ENCODE assay signal across 15 cellular contexts in the genomic region with DNA sequence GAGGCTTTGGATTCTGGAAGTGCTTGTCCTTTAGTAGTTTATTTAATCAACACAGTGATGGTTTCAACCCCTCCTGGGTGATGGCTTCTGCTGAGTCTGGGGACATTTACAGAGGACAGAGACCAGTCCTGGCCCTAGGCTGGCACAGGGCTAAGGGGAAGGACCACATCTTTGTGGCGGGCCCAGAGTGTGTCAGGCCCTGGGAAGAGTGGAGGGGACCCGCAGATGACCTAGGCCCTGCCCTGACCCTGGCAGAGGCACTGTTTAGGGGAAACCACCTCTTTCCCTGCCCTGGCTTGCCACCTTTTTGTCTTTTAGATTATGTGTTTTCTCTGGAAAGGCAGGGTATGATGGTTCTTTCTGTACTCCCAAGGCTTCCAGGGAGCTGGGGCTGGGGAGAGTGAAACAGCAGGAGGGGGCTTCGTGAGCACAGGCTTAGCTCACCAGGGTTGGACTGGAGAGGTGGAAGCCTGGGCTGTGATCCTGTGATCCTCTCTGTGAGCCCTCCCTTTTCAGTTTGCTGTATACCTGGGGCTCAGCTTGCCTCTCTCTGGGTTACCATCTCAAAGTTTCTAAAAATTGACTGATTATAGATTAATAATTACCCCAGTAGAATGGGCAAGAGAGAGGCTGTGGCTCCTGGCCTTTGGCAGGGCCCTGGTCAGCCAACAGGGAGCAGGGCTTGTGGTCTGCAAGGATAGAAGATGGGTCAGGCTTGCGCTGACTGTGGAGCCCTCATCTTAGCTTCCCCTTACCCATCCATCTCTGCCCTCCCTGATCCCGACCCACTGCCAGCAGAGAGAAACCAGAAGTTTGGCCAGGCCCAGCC. TPM values are rescaled to one million over a fixed set of nuclear protein-coding genes. Genes with fewer than 3 reads are reported as not detected.
A peak's percentile ranks its signal among the peaks of the same experiment; 100 is the strongest.
DNase-seq lines count a peak whose midpoint lies in the region; ATAC-seq, FAIRE-seq and TF ChIP-seq lines count a peak whose summit lies in the region.
"Had no signal": no experiment of that assay in that cellular context is flagged by ENCODE, and none has a peak within 500 bp of the region (broad histone marks: within the 10 kb centered on the region; RNA-seq: fewer than 3 reads in every experiment).

No MANE protein-coding gene starts in this region.

- H3K4me3 Mint-ChIP-seq in activated T-helper 1 cell treated with anti-CD3 and anti-CD28 coated beads, Interleukin-12 subunit alpha, Interleukin-12 subunit beta, Interleukin-2, Interleukin-4 antibody, amounts not matched to agents 30 ng/mL and 10 ng/mL and 1 ng/mL, durations not matched to agents 14 hours and 24 hours and 36 hours = no peak overlapping the region
- H3K4me3 Mint-ChIP-seq in natural killer cell treated with Interleukin-12 subunit alpha and Interleukin-12 subunit beta and Interleukin-15 and Interleukin-18, amount 100 ng/mL, for 72 hours = no peak overlapping the region
- H3K4me3 Mint-ChIP-seq: activated CD8-positive, alpha-beta T cell treated with anti-CD3 and anti-CD28 coated beads, Interleukin-2, amount 10 ng/mL, durations not matched to agents 7 days and 5 days; activated naive CD8-positive, alpha-beta T cell; stimulated activated naive CD8-positive, alpha-beta T cell treated with anti-CD3 and anti-CD28 coated beads, Interleukin-15, amount 100 ng/mL, for 72 hours; T-helper 2 cell treated with Interferon-gamma antibody and Interleukin-4, amounts not matched to agents 5 μg/mL and 100 μg/mL, for 36 hours had no signal

- no peak for TF ChIP-seq CTCF in gastrocnemius medialis (IDR thresholded peaks at IDR 0.05 in 4 of 5, conservative IDR thresholded peaks at IDR 0.05 in 1 of 5)

- in situ Hi-C loops in gastrocnemius medialis (cut with MboI; ENCODE audit: low sequenced_read_pairs in 4 of 4) = no loop called here

- ATAC-seq in gastrocnemius medialis = no peak
- no peak for ATAC-seq in natural killer cell treated with Interleukin-12 subunit alpha and Interleukin-12 subunit beta and Interleukin-15 and Interleukin-18, amount 100 ng/mL, for 72 hours
- no peak for ATAC-seq in GM21381 (IDR thresholded peaks at IDR 0.05; ENCODE audit: unreplicated experiment)
- ATAC-seq: activated CD8-positive, alpha-beta T cell treated with anti-CD3 and anti-CD28 coated beads, Interleukin-2, amount 10 ng/mL, durations not matched to agents 7 days and 5 days; stimulated activated naive CD8-positive, alpha-beta T cell treated with anti-CD3 and anti-CD28 coated beads, Interleukin-15, amount 100 ng/mL, for 72 hours had no signal

- H3K27ac ChIP-seq in SK-N-MC = peak overlapping the region; percentile 6; the same call in 1 of the 2 replicates
- H3K27ac ChIP-seq in layer of hippocampus (ENCODE audit: low read depth, low read length) = peak overlapping the region; percentile 14
- H3K27ac ChIP-seq in gastrocnemius medialis = peak overlapping the region; percentile 96 to 100 (median 100)

- H3K4me1 Mint-ChIP-seq in activated T-helper 1 cell treated with anti-CD3 and anti-CD28 coated beads, Interleukin-12 subunit alpha, Interleukin-12 subunit beta, Interleukin-2, Interleukin-4 antibody, amounts not matched to agents 30 ng/mL and 10 ng/mL and 1 ng/mL, durations not matched to agents 14 hours and 24 hours and 36 hours (ENCODE audit: low read depth) = no peaks in the 10 kb centered on the region
- H3K4me1 Mint-ChIP-seq in natural killer cell treated with Interleukin-12 subunit alpha and Interleukin-12 subunit beta and Interleukin-15 and Interleukin-18, amount 100 ng/mL, for 72 hours (ENCODE audit: low read depth in 2 of 2) = no peaks in the 10 kb centered on the region
- H3K4me1 Mint-ChIP-seq: stimulated activated naive CD8-positive, alpha-beta T cell treated with anti-CD3 and anti-CD28 coated beads, Interleukin-15, amount 100 ng/mL, for 72 hours had no signal

- H3K27ac Mint-ChIP-seq in activated T-helper 1 cell treated with anti-CD3 and anti-CD28 coated beads, Interleukin-12 subunit alpha, Interleukin-12 subunit beta, Interleukin-2, Interleukin-4 antibody, amounts not matched to agents 30 ng/mL and 10 ng/mL and 1 ng/mL, durations not matched to agents 14 hours and 24 hours and 36 hours = no peak overlapping the region
- H3K27ac Mint-ChIP-seq in natural killer cell treated with Interleukin-12 subunit alpha and Interleukin-12 subunit beta and Interleukin-15 and Interleukin-18, amount 100 ng/mL, for 72 hours = no peak overlapping the region
- H3K27ac Mint-ChIP-seq: activated CD8-positive, alpha-beta T cell treated with anti-CD3 and anti-CD28 coated beads, Interleukin-2, amount 10 ng/mL, durations not matched to agents 7 days and 5 days; activated naive CD8-positive, alpha-beta T cell; T-helper 2 cell treated with Interferon-gamma antibody and Interleukin-4, amounts not matched to agents 5 μg/mL and 100 μg/mL, for 36 hours had no signal

- H3K9me3 Mint-ChIP-seq in activated T-helper 1 cell treated with anti-CD3 and anti-CD28 coated beads, Interleukin-12 subunit alpha, Interleukin-12 subunit beta, Interleukin-2, Interleukin-4 antibody, amounts not matched to agents 30 ng/mL and 10 ng/mL and 1 ng/mL, durations not matched to agents 14 hours and 24 hours and 36 hours = no peaks in the 10 kb centered on the region
- no peaks in the 10 kb centered on the region for H3K9me3 Mint-ChIP-seq in natural killer cell treated with Interleukin-12 subunit alpha and Interleukin-12 subunit beta and Interleukin-15 and Interleukin-18, amount 100 ng/mL, for 72 hours
- H3K9me3 Mint-ChIP-seq: stimulated activated naive CD8-positive, alpha-beta T cell treated with anti-CD3 and anti-CD28 coated beads, Interleukin-15, amount 100 ng/mL, for 72 hours; T-helper 2 cell treated with Interferon-gamma antibody and Interleukin-4, amounts not matched to agents 5 μg/mL and 100 μg/mL, for 36 hours had no signal

- H3K36me3 ChIP-seq in SK-N-MC (ENCODE audit: insufficient read depth, low read length) (no peaks in the 10 kb centered on the region), gastrocnemius medialis (no peaks in the 10 kb centered on the region)

- H3K27me3 ChIP-seq in layer of hippocampus (ENCODE audit: control insufficient read depth, insufficient read depth, low read length) (no peaks in the 10 kb centered on the region), gastrocnemius medialis (no peaks in the 10 kb centered on the region)

- H3K4me1 ChIP-seq in gastrocnemius medialis = peaks cover 83 to 95% of the 10 kb centered on the region in 2 donors

- DNase-seq in CD1c-positive myeloid dendritic cell (ENCODE audit: extremely low spot score) (peak; percentile 29), SK-N-MC (ENCODE audit: low read depth, low spot score) (no peak), gastrocnemius medialis (no peak), GM19239 (ENCODE audit: insufficient read length, low spot score) (no peak)
- DNase-seq in activated T-helper 1 cell treated with anti-CD3 and anti-CD28 coated beads, Interleukin-12 subunit alpha, Interleukin-12 subunit beta, Interleukin-2, Interleukin-4 antibody, amounts not matched to agents 30 ng/mL and 10 ng/mL and 1 ng/mL, durations not matched to agents 14 hours and 24 hours and 36 hours (ENCODE audit: low spot score) = no peak
- DNase-seq in natural killer cell treated with Interleukin-12 subunit alpha and Interleukin-12 subunit beta and Interleukin-15 and Interleukin-18, amount 100 ng/mL, for 72 hours (ENCODE audit: low spot score) = no peak
- DNase-seq: activated CD8-positive, alpha-beta T cell treated with anti-CD3 and anti-CD28 coated beads, Interleukin-2, amount 10 ng/mL, durations not matched to agents 7 days and 5 days; effector CD8-positive, alpha-beta T cell; NCI-H1930; stimulated activated CD4-positive, alpha-beta T cell treated with anti-CD3 and anti-CD28 coated beads, Interleukin-4, amount 100 ng/mL, for 4 hours; stimulated activated naive CD8-positive, alpha-beta T cell treated with anti-CD3 and anti-CD28 coated beads, Interleukin-15, amount 100 ng/mL, for 72 hours had no signal

- FAIRE-seq in GM19239 (lab: Jason Lieb, UNC) = no peak

- H3K36me3 Mint-ChIP-seq in activated T-helper 1 cell treated with anti-CD3 and anti-CD28 coated beads, Interleukin-12 subunit alpha, Interleukin-12 subunit beta, Interleukin-2, Interleukin-4 antibody, amounts not matched to agents 30 ng/mL and 10 ng/mL and 1 ng/mL, durations not matched to agents 14 hours and 24 hours and 36 hours (ENCODE audit: low read depth) = no peaks in the 10 kb centered on the region
- no peaks in the 10 kb centered on the region for H3K36me3 Mint-ChIP-seq in natural killer cell treated with Interleukin-12 subunit alpha and Interleukin-12 subunit beta and Interleukin-15 and Interleukin-18, amount 100 ng/mL, for 72 hours
- H3K36me3 Mint-ChIP-seq: activated naive CD8-positive, alpha-beta T cell had no signal

- no peaks in the 10 kb centered on the region for H3K9me3 ChIP-seq in SK-N-MC (ENCODE audit: low read depth, low read length)
- H3K9me3 ChIP-seq in gastrocnemius medialis = no peaks in the 10 kb centered on the region

- intact Hi-C loops in gastrocnemius medialis (cut with DNase I; ENCODE audit: low total_unique reads) = loop anchor here (10.0 kb wide), 1 partner anchor 834 kb away; no protein-coding TSS in a partner anchor
- intact Hi-C loops in activated T-helper 1 cell treated with anti-CD3 and anti-CD28 coated beads, Interleukin-12 subunit alpha, Interleukin-12 subunit beta, Interleukin-2, Interleukin-4 antibody, amounts not matched to agents 30 ng/mL and 10 ng/mL and 1 ng/mL, durations not matched to agents 14 hours and 24 hours and 36 hours (cut with micrococcal nuclease) = no loop called here

- no peak for TF ChIP-seq POLR2A in gastrocnemius medialis (IDR thresholded peaks at IDR 0.05)

- peaks cover 11% of the 10 kb centered on the region for H3K27me3 Mint-ChIP-seq in activated T-helper 1 cell treated with anti-CD3 and anti-CD28 coated beads, Interleukin-12 subunit alpha, Interleukin-12 subunit beta, Interleukin-2, Interleukin-4 antibody, amounts not matched to agents 30 ng/mL and 10 ng/mL and 1 ng/mL, durations not matched to agents 14 hours and 24 hours and 36 hours (ENCODE audit: insufficient read depth)
- H3K27me3 Mint-ChIP-seq in natural killer cell treated with Interleukin-12 subunit alpha and Interleukin-12 subunit beta and Interleukin-15 and Interleukin-18, amount 100 ng/mL, for 72 hours = peaks cover 15 to 19% of the 10 kb centered on the region in 2 donors

- H3K4me3 ChIP-seq in SK-N-MC (no peak overlapping the region), gastrocnemius medialis (no peak overlapping the region)

- H3K9ac ChIP-seq in SK-N-MC (ENCODE audit: insufficient read length) = no peak overlapping the region

RNA-seq across cellular contexts. Expression of a gene that starts 1.8 kb away (rescaled TPM):
- total RNA-seq in gastrocnemius medialis = 100 to 1,000 TPM; 419 to 569 (median 539) TPM
- total RNA-seq in activated T-helper 1 cell treated with anti-CD3 and anti-CD28 coated beads, Interleukin-12 subunit alpha, Interleukin-12 subunit beta, Interleukin-2, Interleukin-4 antibody, amounts not matched to agents 30 ng/mL and 10 ng/mL and 1 ng/mL, durations not matched to agents 14 hours and 24 hours and 36 hours = not detected in 2 replicates
- total RNA-seq in natural killer cell treated with Interleukin-12 subunit alpha and Interleukin-12 subunit beta and Interleukin-15 and Interleukin-18, amount 100 ng/mL, for 72 hours = 1 to 10 TPM; 1.0 to 9.3 TPM

RNA-seq across cellular contexts. Expression of a gene that starts 22.3 kb away (rescaled TPM):
- total RNA-seq in gastrocnemius medialis = 10 to 100 TPM in 3 of 4 donors, 1 to 10 TPM in 1; 4.8 to 12.6 (median 11.3) TPM
- total RNA-seq in activated T-helper 1 cell treated with anti-CD3 and anti-CD28 coated beads, Interleukin-12 subunit alpha, Interleukin-12 subunit beta, Interleukin-2, Interleukin-4 antibody, amounts not matched to agents 30 ng/mL and 10 ng/mL and 1 ng/mL, durations not matched to agents 14 hours and 24 hours and 36 hours = 0.49 and 0.51 TPM in 2 replicates
- not detected for total RNA-seq in natural killer cell treated with Interleukin-12 subunit alpha and Interleukin-12 subunit beta and Interleukin-15 and Interleukin-18, amount 100 ng/mL, for 72 hours
- total RNA-seq: activated CD8-positive, alpha-beta T cell treated with anti-CD3 and anti-CD28 coated beads, Interleukin-2, amount 10 ng/mL, durations not matched to agents 7 days and 5 days had no signal

Comparison
In these comparisons a context has a peak if more than half of its experiments do, and no peak if none do; other contexts are left out.
1. H3K27ac ChIP-seq: peak in every context shown above with its lines; median percentile 100 in gastrocnemius medialis; 14 in layer of hippocampus; 6 in SK-N-MC.
2. RNA of a gene that starts 1.8 kb away (total RNA-seq): 419 to 569 TPM in gastrocnemius medialis; 1.0 to 9.3 TPM in natural killer cell treated with Interleukin-12 subunit alpha and Interleukin-12 subunit beta and Interleukin-15 and Interleukin-18, amount 100 ng/mL, for 72 hours and not detected in activated T-helper 1 cell treated with anti-CD3 and anti-CD28 coated beads, Interleukin-12 subunit alpha, Interleukin-12 subunit beta, Interleukin-2, Interleukin-4 antibody, amounts not matched to agents 30 ng/mL and 10 ng/mL and 1 ng/mL, durations not matched to agents 14 hours and 24 hours and 36 hours; every median in the first group is over 10 times any median in the second.